Comparison of ENCODE assay signal across 9 cellular contexts in the genomic region with DNA sequence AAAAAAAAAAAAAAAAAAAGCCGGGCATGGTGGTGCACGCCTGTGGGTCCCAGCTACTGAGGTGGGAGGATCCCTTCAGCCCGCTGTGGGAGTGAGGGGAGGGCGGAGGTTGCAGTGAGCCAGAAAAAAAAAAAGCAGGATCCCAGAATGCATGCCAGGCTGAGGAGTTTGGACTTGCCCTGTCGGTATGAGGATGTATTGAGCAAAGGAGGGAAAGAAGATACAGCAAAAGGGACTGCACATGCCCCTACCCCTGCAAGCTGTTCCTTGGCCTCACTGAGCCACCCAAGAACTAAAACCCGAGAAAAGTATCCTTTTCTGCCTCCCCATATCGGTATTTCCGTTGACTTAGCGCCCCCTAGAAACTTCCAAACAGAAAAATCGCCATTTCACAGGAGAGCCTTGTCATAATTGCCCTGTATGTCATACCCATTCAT. TPM values are rescaled to one million over a fixed set of nuclear protein-coding genes. Genes with fewer than 3 reads are reported as not detected.
DNase-seq lines count a peak whose midpoint lies in the region; ATAC-seq and TF ChIP-seq lines count a peak whose summit lies in the region.
"Had no signal": no experiment of that assay in that cellular context is flagged by ENCODE, and none has a peak within 500 bp of the region (broad histone marks: within the 10 kb centered on the region; RNA-seq: fewer than 3 reads in every experiment).

No MANE protein-coding gene starts in this region.

- peaks cover 30% of the 10 kb centered on the region for H3K4me1 ChIP-seq in CD4-positive, alpha-beta memory T cell (ENCODE audit: insufficient read depth, low read length)

- intact Hi-C loops in CD4-positive, alpha-beta memory T cell (cut with micrococcal nuclease) = no loop called here

- H3K4me3 Mint-ChIP-seq in CD4-positive, alpha-beta memory T cell = peak overlapping the region; percentile 42 to 80 (median 62)

- no peak overlapping the region for H3K4me3 ChIP-seq in CD4-positive, alpha-beta memory T cell (ENCODE audit: low read length in 2 of 2)
- H3K4me3 ChIP-seq in HFF-Myc (replicated peaks; ENCODE audit: low read depth, low read length) = no peak overlapping the region
- H3K4me3 ChIP-seq in kidney epithelial cell (ENCODE audit: low read depth, low read length) = no peak overlapping the region

- ATAC-seq in GM21737 (IDR thresholded peaks at IDR 0.05; ENCODE audit: unreplicated experiment) (no peak), HG02840 (IDR thresholded peaks at IDR 0.05; ENCODE audit: low FRiP score, unreplicated experiment) (no peak)

- no peak overlapping the region for H3K27ac ChIP-seq in CD4-positive, alpha-beta memory T cell (ENCODE audit: low read depth, low read length)
- no peak overlapping the region for H3K27ac ChIP-seq in VCaP

- H3K36me3 ChIP-seq in CD4-positive, alpha-beta memory T cell (ENCODE audit: insufficient read depth, low read length) = peaks cover 14% of the 10 kb centered on the region
- peaks cover 1% of the 10 kb centered on the region for H3K36me3 ChIP-seq in kidney epithelial cell (ENCODE audit: control insufficient read depth, insufficient read depth, low read length)

- POLR2A ChIA-PET in CD4-positive, alpha-beta memory T cell (lab: Charles Lee; ENCODE audit: partially characterized antibody) = interaction anchor here (0.8 kb wide), 2 partner anchors 9 to 15 kb away, joined by 3 read pairs; no protein-coding TSS in a partner anchor

- H3K27me3 ChIP-seq in CD4-positive, alpha-beta memory T cell (ENCODE audit: insufficient read depth, low read length) = no peaks in the 10 kb centered on the region
- no peaks in the 10 kb centered on the region for H3K27me3 ChIP-seq in kidney epithelial cell (ENCODE audit: control insufficient read depth, insufficient read depth, low read length)

- TF ChIP-seq CTCF in HFF-Myc (IDR thresholded peaks at IDR 0.05; ENCODE audit: low read depth, low read length, missing control alignments) = peak; percentile 54
- peak; percentile 9; the same call in 1 of the 2 replicates for TF ChIP-seq CTCF in VCaP (conservative IDR thresholded peaks at IDR 0.05)
- peak; percentile 52 for TF ChIP-seq CTCF in kidney epithelial cell (IDR thresholded peaks at IDR 0.05; ENCODE audit: insufficient read depth, low read length, poor library complexity, severe bottlenecking)

- H3K36me3 Mint-ChIP-seq in CD4-positive, alpha-beta memory T cell = peaks cover 13 to 25% of the 10 kb centered on the region in 2 donors

- H3K9me3 Mint-ChIP-seq in CD4-positive, alpha-beta memory T cell = no peaks in the 10 kb centered on the region

- peak overlapping the region in 3 of 7 donors; percentile 35 to 72 (median 47) for H3K27ac Mint-ChIP-seq in CD4-positive, alpha-beta memory T cell

- no peak for DNase-seq in CD4-positive, alpha-beta memory T cell
- no peak for DNase-seq in HFF-Myc (ENCODE audit: extremely low read depth, low read depth)
- DNase-seq in kidney epithelial cell (ENCODE audit: low read depth) = no peak
- no peak for DNase-seq in COLO668 (lab: John Stamatoyannopoulos, UW; ENCODE audit: unreplicated experiment)
- no peak for DNase-seq in NCI-H1417 (lab: John Stamatoyannopoulos, UW)
- DNase-seq: activated effector memory CD4-positive, alpha-beta T cell treated with anti-CD3 and anti-CD28 coated beads, Interleukin-2, amount 50 U/mL, for 16 hours had no signal

- peaks cover 13 to 37% (median 26%) of the 10 kb centered on the region in 4 donors for H3K4me1 Mint-ChIP-seq in CD4-positive, alpha-beta memory T cell

- CTCF ChIA-PET in CD4-positive, alpha-beta memory T cell (lab: Charles Lee; ENCODE audit: partially characterized antibody) = interaction anchor here (0.6 to 4.7 kb wide), 10 partner anchors 10 to 183 kb away, joined by 3 to 21 read pairs (median 4); partner anchors contain the start of gene NAXE

- H3K27me3 Mint-ChIP-seq in CD4-positive, alpha-beta memory T cell = no peaks in the 10 kb centered on the region

- H3K9me3 ChIP-seq in CD4-positive, alpha-beta memory T cell (ENCODE audit: control insufficient read depth in 1 of 2, low read length in 2 of 2) = no peaks in the 10 kb centered on the region

RNA-seq across cellular contexts. Expression of gene GPATCH4, which starts 1.3 kb away (rescaled TPM):
- 10 to 100 TPM; 26.9 to 30.7 TPM for total RNA-seq in CD4-positive, alpha-beta memory T cell
- polyA plus RNA-seq in CD4-positive, alpha-beta memory T cell = 10 to 100 TPM in 1 of 2 donors, 1 to 10 TPM in 1; 8.1 to 58.5 TPM
- 19.1 and 21.8 TPM in 2 replicates for total RNA-seq in kidney epithelial cell

RNA-seq across cellular contexts. Expression of gene NAXE, which starts 11.0 kb away (rescaled TPM):
- 10 to 100 TPM; 46.7 to 49.5 TPM for total RNA-seq in CD4-positive, alpha-beta memory T cell
- 100 to 1,000 TPM in 1 of 2 donors, 10 to 100 TPM in 1; 93.3 to 152 TPM for polyA plus RNA-seq in CD4-positive, alpha-beta memory T cell
- total RNA-seq in kidney epithelial cell = 83.8 and 115 TPM in 2 replicates

RNA-seq across cellular contexts. Expression of gene HAPLN2, which starts 16.6 kb away (rescaled TPM):
- not detected for total RNA-seq in CD4-positive, alpha-beta memory T cell
- polyA plus RNA-seq in CD4-positive, alpha-beta memory T cell = not detected
- not detected in 2 replicates for total RNA-seq in kidney epithelial cell

RNA-seq across cellular contexts. Expression of gene TTC24, which starts 23.1 kb away (rescaled TPM):
- total RNA-seq in CD4-positive, alpha-beta memory T cell = under 1 TPM; 0.84 to 0.91 TPM
- polyA plus RNA-seq in CD4-positive, alpha-beta memory T cell = under 1 TPM in 1 of 2 donors, not detected in 1; 0.12 TPM
- not detected in 2 replicates for total RNA-seq in kidney epithelial cell

RNA-seq across cellular contexts. Expression of gene IQGAP3, which starts 30.2 kb away (rescaled TPM):
- not detected for total RNA-seq in CD4-positive, alpha-beta memory T cell
- not detected for polyA plus RNA-seq in CD4-positive, alpha-beta memory T cell
- 8.0 and 9.4 TPM in 2 replicates for total RNA-seq in kidney epithelial cell
